ENCODE assay signal across 8 cellular contexts in genomic region chr6:122399348-122400120, GRCh38. TPM values are rescaled to one million over a fixed set of nuclear protein-coding genes. Genes with fewer than 3 reads are reported as not detected.
DNase-seq lines count a peak whose midpoint lies in the region; ATAC-seq, FAIRE-seq and TF ChIP-seq lines count a peak whose summit lies in the region.

TSS of gene HSF2 (plus strand) at chr6:122399652. CDS start at chr6:122399738, 86 bp downstream.

- FAIRE-seq in bronchial epithelial cell (lab: Jason Lieb, UNC), result no peak

- H3K4me3 ChIP-seq in WERI-Rb-1 (ENCODE audit: low read depth, low read length), result peak within 1 kb of the TSS; percentile 91
- peak within 1 kb of the TSS; percentile 100 for H3K4me3 ChIP-seq in bronchial epithelial cell (ENCODE audit: low read depth, low read length)

- no peaks in the 10 kb centered on the region for H3K9me3 ChIP-seq in WERI-Rb-1 (ENCODE audit: severe bottlenecking)

- H3K27me3 ChIP-seq in WERI-Rb-1 (ENCODE audit: insufficient read depth, low read depth, severe bottlenecking) (no peaks in the 10 kb centered on the region), bronchial epithelial cell (ENCODE audit: control insufficient read depth, insufficient read depth, low read length) (no peaks in the 10 kb centered on the region)

- DNase-seq in ACHN (peak; percentile 96), NCI-H2196 treated with DMSO at 0.1 percent for 48 hours (lab: John Stamatoyannopoulos, UW; ENCODE audit: unreplicated experiment) (peak; percentile 96), WERI-Rb-1 (peak; percentile 97), bronchial epithelial cell (ENCODE audit: low read depth) (peak; percentile 97), iPS-NIHi7 (ENCODE audit: extremely low spot score) (peak; percentile 97), smooth muscle cell of the brain vasculature (ENCODE audit: low read depth, low spot score) (peak; percentile 95)

- peaks cover 12% of the 10 kb centered on the region for H3K36me3 ChIP-seq in WERI-Rb-1
- no peaks in the 10 kb centered on the region for H3K36me3 ChIP-seq in bronchial epithelial cell (ENCODE audit: control insufficient read depth, insufficient read depth, low read length)

- ATAC-seq in GM18870 (IDR thresholded peaks at IDR 0.05; ENCODE audit: unreplicated experiment) (peak; percentile 91), HG03135 (IDR thresholded peaks at IDR 0.05; ENCODE audit: unreplicated experiment) (peak; percentile 100)

- peak within 1 kb of the TSS; percentile 94 for H3K27ac ChIP-seq in WERI-Rb-1

- TF ChIP-seq CTCF in WERI-Rb-1 (IDR thresholded peaks at IDR 0.05; ENCODE audit: low read depth, low read length), result peak; percentile 31; the same call in 1 of the 2 replicates
- peak; percentile 30 for TF ChIP-seq CTCF in bronchial epithelial cell (IDR thresholded peaks at IDR 0.05; ENCODE audit: insufficient read depth, low read length, severe bottlenecking)

- in situ Hi-C loops in ACHN (cut with HindIII; ENCODE audit: low pct_ligation_motif_present, low pct_unique_long_range_greater_than_20kb, low sequenced_read_pairs), result no loop called here

RNA-seq across cellular contexts. Expression of gene HSF2, which starts in this region (rescaled TPM):
- total RNA-seq in bronchial epithelial cell, result 16.0 and 17.9 TPM in 2 replicates

Comparison
In these comparisons a context has a peak if more than half of its experiments do, and no peak if none do; other contexts are left out.
1. Peak in every context shown above with its lines: DNase-seq, ATAC-seq, H3K4me3 ChIP-seq and H3K27ac ChIP-seq.